In the genomic region with DNA sequence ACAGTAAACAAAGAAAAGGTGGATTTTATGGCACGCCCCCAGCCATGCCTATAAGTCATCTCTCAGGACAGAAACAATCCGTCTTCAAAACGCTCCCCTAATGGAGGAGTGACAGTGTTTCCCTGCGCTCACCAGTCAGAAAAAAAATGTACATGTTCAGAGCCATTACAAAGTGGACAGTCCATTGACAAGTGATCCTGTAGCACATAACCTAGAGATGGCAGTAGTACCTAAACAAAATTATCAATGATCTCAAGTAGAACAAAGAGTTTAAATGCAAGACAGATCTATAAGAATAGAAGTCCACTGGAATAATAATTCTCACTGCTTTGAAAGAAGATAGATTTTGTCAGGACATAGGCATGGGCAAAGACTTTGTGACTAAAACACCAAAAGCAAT, we compare ENCODE assay signal across 16 cellular contexts.
"Had no signal": no experiment of that assay in that cellular context is flagged by ENCODE, and none has a peak within 500 bp of the region (broad histone marks: within the 10 kb centered on the region; RNA-seq: fewer than 3 reads in every experiment).

No MANE protein-coding gene starts in this region.

- ATAC-seq: activated CD8-positive, alpha-beta T cell treated with anti-CD3 and anti-CD28 coated beads, Interleukin-2, amount 10 ng/mL, durations not matched to agents 7 days and 5 days; left colon; pancreas had no signal

- H3K9me3 ChIP-seq: pancreas, thyroid gland had no signal

- FAIRE-seq: pancreas, urothelium cell line had no signal

- H3K27me3 ChIP-seq: pancreas, stomach, thyroid gland had no signal

- H3K4me3 ChIP-seq: pancreas, stomach, thyroid gland had no signal

- DNase-seq: activated CD8-positive, alpha-beta memory T cell treated with anti-CD3 and anti-CD28 coated beads, Interleukin-2, amount 50 U/mL, for 48 hours; activated CD8-positive, alpha-beta T cell treated with anti-CD3 and anti-CD28 coated beads, Interleukin-2, amount 10 ng/mL, durations not matched to agents 7 days and 5 days; activated naive CD4-positive, alpha-beta T cell treated with Interleukin-2 at 50 U/mL for 16 hours; cortex of kidney; effector CD8-positive, alpha-beta T cell; foreskin fibroblast; left colon; naive B cell; pancreas; retina; stimulated activated CD4-positive, alpha-beta T cell treated with anti-CD3 and anti-CD28 coated beads, Interleukin-15, amount 100 ng/mL, for 24 hours; stimulated activated CD4-positive, alpha-beta T cell treated with anti-CD3 and anti-CD28 coated beads, Interleukin-4, amount 100 ng/mL, for 24 hours; stomach; thyroid gland had no signal

- H3K36me3 ChIP-seq: pancreas, stomach, thyroid gland had no signal

- H3K4me1 ChIP-seq: pancreas, stomach, thyroid gland had no signal

- H3K27ac ChIP-seq: epithelial cell of prostate, pancreas, stomach, thyroid gland had no signal
